In the genomic region with DNA sequence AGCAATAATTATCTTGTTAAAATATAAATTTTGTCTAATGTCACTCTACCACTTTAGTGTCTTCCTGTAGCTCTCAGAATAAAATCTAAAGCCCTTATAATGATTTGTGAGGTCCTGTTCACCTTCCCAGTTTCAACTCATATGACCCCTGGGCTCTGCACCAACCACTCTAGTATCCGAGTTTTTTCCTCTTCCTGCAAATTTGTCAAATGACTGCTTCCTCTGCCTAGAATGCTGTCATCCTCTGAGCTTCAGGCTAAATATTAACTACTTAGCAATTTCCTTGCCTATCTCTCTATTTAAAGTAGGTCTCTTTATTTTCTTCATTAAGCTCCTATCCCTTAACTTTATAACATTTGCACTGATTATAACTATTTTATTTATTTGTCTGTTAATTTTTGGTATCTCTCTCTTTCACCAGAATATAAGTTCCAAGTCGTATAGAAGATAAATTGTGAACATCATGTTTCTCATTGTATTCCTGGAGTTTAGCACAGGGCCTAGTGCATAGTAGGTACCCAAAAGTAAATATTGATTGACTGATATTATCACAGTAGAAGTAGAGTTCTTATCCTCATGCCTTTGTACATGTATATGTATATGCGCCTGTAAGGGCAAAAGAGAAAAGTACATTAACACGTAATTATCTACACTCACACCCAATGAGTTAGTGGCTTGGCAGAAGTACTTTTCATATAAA, we compare ENCODE assay signal across 22 cellular contexts.
A peak's percentile ranks its signal among the peaks of the same experiment; 100 is the strongest.
DNase-seq lines count a peak whose midpoint lies in the region; ATAC-seq, FAIRE-seq and TF ChIP-seq lines count a peak whose summit lies in the region.
"Had no signal": no experiment of that assay in that cellular context is flagged by ENCODE, and none has a peak within 500 bp of the region (broad histone marks: within the 10 kb centered on the region; RNA-seq: fewer than 3 reads in every experiment).

No MANE protein-coding gene starts in this region.

- no peak overlapping the region for H2AFZ ChIP-seq in HepG2 (ENCODE audit: low read length)

- ATAC-seq in HepG2 = peak; percentile 24; the same call in 2 of the 3 replicates
- ATAC-seq: CD8-positive, alpha-beta T cell; Panc1 had no signal

- no peak for TF ChIP-seq RAD21 in HepG2 (CRISPR knock-in tag; IDR thresholded peaks at IDR 0.05)

- peak overlapping the region; percentile 40; the same call in 1 of the 2 replicates for H3K9ac ChIP-seq in HepG2 (ENCODE audit: insufficient read depth, low read depth, low read length)

- WGBS in HepG2 (ENCODE audit: low lambda C conversion rate) = 37% methylated on average over 4 of the region's 4 CpGs

- no peaks in the 10 kb centered on the region for H3K36me3 ChIP-seq in HepG2 (replicated peaks in 1 of 2; ENCODE audit: control insufficient read depth in 1 of 2, insufficient read depth in 2 of 2, low read length in 2 of 2)
- no peaks in the 10 kb centered on the region for H3K36me3 ChIP-seq in A673 (ENCODE audit: insufficient read depth, low read length, poor library complexity, severe bottlenecking)
- H3K36me3 ChIP-seq: SJCRH30 had no signal

- H3K4me3 ChIP-seq in epithelial cell of proximal tubule (ENCODE audit: low read depth, low read length) (no peak overlapping the region), HepG2 (replicated peaks in 1 of 3; ENCODE audit: insufficient read depth in 1 of 3, low read depth in 2 of 3, low read length in 3 of 3) (peak overlapping the region in 1 of 3 experiments; percentile 12; a peak in 2 of 6 replicates), A673 (ENCODE audit: low read depth, low read length, poor library complexity, severe bottlenecking) (no peak overlapping the region)
- H3K4me3 ChIP-seq: SJCRH30 had no signal

- intact Hi-C loops in HepG2 (cut with micrococcal nuclease; ENCODE audit: unreplicated experiment) (loop anchor here (10.0 kb wide), 1 partner anchor 808 kb away; a partner anchor contains a TSS), A673 (cut with micrococcal nuclease; ENCODE audit: unreplicated experiment) (no loop called here)

- DNase-seq in ELR (ENCODE audit: low read depth) (peak; percentile 28), epithelial cell of proximal tubule (ENCODE audit: low read depth) (peak; percentile 37), HepG2 (ENCODE audit: low spot score) (peak; percentile 65), NCI-H1417 treated with DMSO at 0.1 percent for 48 hours (lab: John Stamatoyannopoulos, UW) (no peak), GF-D8 (lab: John Stamatoyannopoulos, UW) (no peak), iPS-NIHi11 (ENCODE audit: low spot score) (no peak), A673 (ENCODE audit: low spot score) (no peak)
- DNase-seq: C1 segment of cervical spinal cord; CD8-positive, alpha-beta T cell; H9; HFFc6; KG1; NCI-H1092 treated with DMSO at 0.1 percent for 48 hours; NCI-H2081; NCI-H2171; NCI-H345; NCI-H524 treated with DMSO at 0.1 percent for 48 hours; NCI-H82; SJCRH30 had no signal

- peak overlapping the region; percentile 49 for H3K27ac ChIP-seq in HepG2 (ENCODE audit: extremely low read length, insufficient read depth, low read length)
- H3K27ac ChIP-seq in A673 (ENCODE audit: low read depth, low read length, poor library complexity, severe bottlenecking) = no peak overlapping the region
- H3K27ac ChIP-seq: HL-60, SJCRH30 had no signal

- peaks cover 96% of the 10 kb centered on the region for H3K4me1 ChIP-seq in HepG2 (ENCODE audit: insufficient read depth, low read length)
- no peaks in the 10 kb centered on the region for H3K4me1 ChIP-seq in A673 (ENCODE audit: insufficient read depth, low read length, poor library complexity, severe bottlenecking)

- FAIRE-seq in HepG2 (lab: Jason Lieb, UNC) = no peak
- FAIRE-seq: GM12891 had no signal

- CTCF ChIA-PET in HepG2 (lab: Yijun Ruan, JAX; ENCODE audit: low intra/inter-chr PET ratio, low total read pairs) (no interaction called here), A673 (lab: Charles Lee) (no interaction called here)

- TF ChIP-seq CTCF in epithelial cell of proximal tubule (conservative IDR thresholded peaks at IDR 0.05; ENCODE audit: low read depth, low read length) = no peak
- TF ChIP-seq CTCF in HepG2 (CRISPR knock-in tag; IDR thresholded peaks at IDR 0.05) = no peak
- no peak for TF ChIP-seq CTCF in A673 (conservative IDR thresholded peaks at IDR 0.05; ENCODE audit: low read depth, low read length)

- no peaks in the 10 kb centered on the region for H3K27me3 ChIP-seq in HepG2 (ENCODE audit: control insufficient read depth in 1 of 2, insufficient read depth in 2 of 2, low read length in 2 of 2)
- no peaks in the 10 kb centered on the region for H3K27me3 ChIP-seq in A673 (replicated peaks; ENCODE audit: insufficient read depth, low read depth, low read length, poor library complexity)
- H3K27me3 ChIP-seq: SJCRH30 had no signal

- H4K20me1 ChIP-seq in HepG2 (ENCODE audit: insufficient read depth, low read length) = no peaks in the 10 kb centered on the region

- H3K79me2 ChIP-seq in HepG2 (ENCODE audit: insufficient read depth, low read length) = peaks cover 5% of the 10 kb centered on the region

- no TSS peak for BruUV-seq in HepG2 (replicated peaks; lab: Mats Ljungman, UMichigan)
- no TSS peak for BruUV-seq in A673 (replicated peaks; lab: Mats Ljungman, UMichigan)

- TF ChIP-seq POLR2A in HepG2 (IDR thresholded peaks at IDR 0.05; ENCODE audit: insufficient read depth in 1 of 2, low read depth in 2 of 2, low read length in 2 of 2) = no peak

- peak overlapping the region; percentile 51 for H3K4me2 ChIP-seq in HepG2 (ENCODE audit: low read depth, low read length)

- TF ChIP-seq EP300 in HepG2 (IDR thresholded peaks at IDR 0.05; ENCODE audit: low read depth in 2 of 2, low read length in 2 of 2) (no peak; a peak in 1 of 4 replicates), HepG2 (CRISPR knock-in tag; IDR thresholded peaks at IDR 0.05; ENCODE audit: borderline replicate concordance) (no peak)

- POLR2A ChIA-PET in HepG2 (lab: Yijun Ruan, JAX) = no interaction called here
- POLR2A ChIA-PET in A673 (lab: Charles Lee; ENCODE audit: low non-redundant PET) = no interaction called here

- H3K9me3 ChIP-seq in HepG2 (ENCODE audit: low read length) = no peaks in the 10 kb centered on the region
- H3K9me3 ChIP-seq in A673 (ENCODE audit: low read depth, low read length, poor library complexity, severe bottlenecking) = no peaks in the 10 kb centered on the region
- H3K9me3 ChIP-seq: SJCRH30 had no signal

- in situ Hi-C loops in HepG2 (cut with HindIII; ENCODE audit: extremely low pct_ligation_motif_present, low pct_unique_long_range_greater_than_20kb) = loop anchor here (10.0 kb wide), 1 partner anchor 808 kb away; a partner anchor contains a TSS

TF ChIP-seq in HepG2, 621 proteins besides CTCF, POLR2A, EP300 and RAD21 (continues in another document):
- TF ChIP-seq KDM5A (IDR thresholded peaks at IDR 0.05; ENCODE audit: borderline replicate concordance, low read length) = no peak
- TF ChIP-seq GATAD2A (CRISPR knock-in tag; IDR thresholded peaks at IDR 0.05) = peak; percentile 64
- TF ChIP-seq HHEX (CRISPR knock-in tag; IDR thresholded peaks at IDR 0.05) = no peak
- TF ChIP-seq, protein P1, sequence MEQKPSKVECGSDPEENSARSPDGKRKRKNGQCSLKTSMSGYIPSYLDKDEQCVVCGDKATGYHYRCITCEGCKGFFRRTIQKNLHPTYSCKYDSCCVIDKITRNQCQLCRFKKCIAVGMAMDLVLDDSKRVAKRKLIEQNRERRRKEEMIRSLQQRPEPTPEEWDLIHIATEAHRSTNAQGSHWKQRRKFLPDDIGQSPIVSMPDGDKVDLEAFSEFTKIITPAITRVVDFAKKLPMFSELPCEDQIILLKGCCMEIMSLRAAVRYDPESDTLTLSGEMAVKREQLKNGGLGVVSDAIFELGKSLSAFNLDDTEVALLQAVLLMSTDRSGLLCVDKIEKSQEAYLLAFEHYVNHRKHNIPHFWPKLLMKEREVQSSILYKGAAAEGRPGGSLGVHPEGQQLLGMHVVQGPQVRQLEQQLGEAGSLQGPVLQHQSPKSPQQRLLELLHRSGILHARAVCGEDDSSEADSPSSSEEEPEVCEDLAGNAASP (CRISPR knock-in tag; IDR thresholded peaks at IDR 0.05; ENCODE audit: borderline replicate concordance) = peak; percentile 93; the same call in 1 of the 2 replicates
- 0 out of 2 replicates have a peak, but pooled peaks have one; percentile 21 for TF ChIP-seq ISL2 (CRISPR knock-in tag; IDR thresholded peaks at IDR 0.05)
- TF ChIP-seq ZNF430 (CRISPR knock-in tag; IDR thresholded peaks at IDR 0.05) = no peak
- TF ChIP-seq ATF7 (IDR thresholded peaks at IDR 0.05) = no peak
- TF ChIP-seq ATF7 (CRISPR knock-in tag; IDR thresholded peaks at IDR 0.05) = no peak
- TF ChIP-seq, protein P2, sequence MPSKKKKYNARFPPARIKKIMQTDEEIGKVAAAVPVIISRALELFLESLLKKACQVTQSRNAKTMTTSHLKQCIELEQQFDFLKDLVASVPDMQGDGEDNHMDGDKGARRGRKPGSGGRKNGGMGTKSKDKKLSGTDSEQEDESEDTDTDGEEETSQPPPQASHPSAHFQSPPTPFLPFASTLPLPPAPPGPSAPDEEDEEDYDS (CRISPR knock-in tag; IDR thresholded peaks at IDR 0.05) = 0 out of 2 replicates have a peak, but pooled peaks have one; percentile 24
- 0 out of 2 replicates have a peak, but pooled peaks have one; percentile 17 for TF ChIP-seq YEATS2 (CRISPR knock-in tag; IDR thresholded peaks at IDR 0.05; ENCODE audit: borderline replicate concordance)
- no peak for TF ChIP-seq GTF2F1 (IDR thresholded peaks at IDR 0.05; ENCODE audit: low read length)
- TF ChIP-seq, protein P3, sequence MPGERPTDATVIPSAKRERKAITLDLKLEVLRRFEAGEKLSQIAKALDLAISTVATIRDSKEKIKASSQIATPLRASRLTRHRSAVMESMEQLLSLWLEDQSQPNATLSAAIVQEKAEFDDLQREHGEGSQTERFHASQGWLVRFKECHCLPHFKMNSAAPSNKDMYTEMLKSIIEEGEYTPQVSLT (CRISPR knock-in tag; IDR thresholded peaks at IDR 0.05; ENCODE audit: borderline replicate concordance, low read depth) = no peak
- TF ChIP-seq ZNF317 (CRISPR knock-in tag; IDR thresholded peaks at IDR 0.05) = no peak
- TF ChIP-seq ZNF382 (CRISPR knock-in tag; IDR thresholded peaks at IDR 0.05; ENCODE audit: borderline replicate concordance) = no peak
- peak; percentile 41; the same call in 1 of the 2 replicates for TF ChIP-seq MED1 (CRISPR knock-in tag; IDR thresholded peaks at IDR 0.05)
- TF ChIP-seq TEAD3 (CRISPR knock-in tag; optimal IDR thresholded peaks at IDR 0.05; ENCODE audit: borderline replicate concordance) = peak; percentile 12
- TF ChIP-seq, protein P4, sequence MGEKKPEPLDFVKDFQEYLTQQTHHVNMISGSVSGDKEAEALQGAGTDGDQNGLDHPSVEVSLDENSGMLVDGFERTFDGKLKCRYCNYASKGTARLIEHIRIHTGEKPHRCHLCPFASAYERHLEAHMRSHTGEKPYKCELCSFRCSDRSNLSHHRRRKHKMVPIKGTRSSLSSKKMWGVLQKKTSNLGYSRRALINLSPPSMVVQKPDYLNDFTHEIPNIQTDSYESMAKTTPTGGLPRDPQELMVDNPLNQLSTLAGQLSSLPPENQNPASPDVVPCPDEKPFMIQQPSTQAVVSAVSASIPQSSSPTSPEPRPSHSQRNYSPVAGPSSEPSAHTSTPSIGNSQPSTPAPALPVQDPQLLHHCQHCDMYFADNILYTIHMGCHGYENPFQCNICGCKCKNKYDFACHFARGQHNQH (CRISPR knock-in tag; IDR thresholded peaks at IDR 0.05) = no peak

Comparison
In these comparisons a context has a peak if more than half of its experiments do, and no peak if none do; other contexts are left out.
1. DNase-seq: peak in ELR (single experiment), epithelial cell of proximal tubule (single experiment) and HepG2 (single experiment); none in NCI-H1417 treated with DMSO at 0.1 percent for 48 hours (single experiment), GF-D8 (single experiment), iPS-NIHi11 (single experiment) and A673 (single experiment).